8 cellular contexts compared by ENCODE assay signal in the genomic region with DNA sequence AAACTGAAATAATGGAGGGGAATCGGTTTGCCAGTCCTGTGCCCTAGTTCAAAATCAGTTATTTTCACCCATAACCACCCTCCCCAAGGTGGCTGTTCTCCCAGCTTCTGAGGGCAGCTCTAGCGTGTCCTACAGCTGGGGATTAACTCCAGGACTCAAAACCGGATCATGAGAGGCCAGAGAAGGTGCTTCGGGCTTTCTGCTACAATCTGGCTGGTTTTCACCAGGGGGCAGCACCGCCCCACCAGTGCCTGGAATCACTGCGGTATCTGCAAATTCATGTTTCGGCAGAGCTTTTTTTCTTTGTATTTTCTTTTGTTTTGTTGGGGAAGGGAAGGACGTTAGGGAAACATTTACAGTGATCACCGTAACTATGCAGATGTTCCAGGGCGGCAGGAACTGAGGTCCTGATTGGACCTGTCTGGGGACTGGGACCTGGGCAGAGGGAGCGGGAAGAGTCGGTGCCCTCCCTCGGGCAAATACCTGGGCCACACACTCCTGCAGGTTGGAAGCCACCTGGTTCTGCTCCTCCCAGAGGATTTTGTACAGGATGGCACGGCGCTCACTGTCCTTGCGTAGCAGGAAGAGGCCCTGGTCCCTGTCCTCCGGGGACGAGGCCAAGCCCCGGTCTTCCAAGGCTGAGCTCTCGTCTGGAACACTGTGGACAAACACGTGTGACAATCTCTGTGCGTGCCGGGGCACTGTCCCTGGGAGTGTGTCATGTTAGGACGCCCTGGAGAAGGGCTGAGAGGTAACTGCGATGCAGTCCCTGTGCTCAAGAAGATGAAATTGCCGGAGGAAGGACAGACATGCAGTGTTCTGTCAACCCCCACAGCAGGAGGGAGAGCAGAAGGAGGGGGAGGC. TPM values are rescaled to one million over a fixed set of nuclear protein-coding genes. Genes with fewer than 3 reads are reported as not detected.
DNase-seq lines count a peak whose midpoint lies in the region; ATAC-seq and TF ChIP-seq lines count a peak whose summit lies in the region.

No MANE protein-coding gene starts in this region.

- DNase-seq in AG09309 (ENCODE audit: low read depth) (no peak), HK-2 (ENCODE audit: unreplicated experiment) (peak; percentile 66), PC-3 (peak; percentile 78), activated T-helper 1 cell treated with Interleukin-2 at 50 U/mL for 16 hours (ENCODE audit: low read depth) (peak; percentile 23), fibroblast of mammary gland (ENCODE audit: low read depth) (peak; percentile 64), natural killer cell (peak; percentile 51)
- DNase-seq in stimulated activated naive CD4-positive, alpha-beta T cell (lab: John Stamatoyannopoulos, UW), result peak; percentile 13 to 65 (median 40)

- H3K9me3 ChIP-seq in PC-3 (ENCODE audit: low read length), result no peaks in the 10 kb centered on the region

- H3K4me1 ChIP-seq in PC-3 (ENCODE audit: insufficient read depth, low read length), result peaks cover 4% of the 10 kb centered on the region; the same call in 1 of the 2 replicates

- no peaks in the 10 kb centered on the region for H3K9me3 Mint-ChIP-seq in natural killer cell

- intact Hi-C loops in PC-3 (cut with micrococcal nuclease), result loop anchor here (1.0 to 5.0 kb wide), 3 partner anchors 140 to 516 kb away; no protein-coding TSS in a partner anchor
- intact Hi-C loops in natural killer cell (cut with micrococcal nuclease), result loop anchor here (1.0 to 10.0 kb wide), 2 partner anchors 162 to 695 kb away; no protein-coding TSS in a partner anchor

- BruUV-seq in PC-3 (replicated peaks; lab: Mats Ljungman, UMichigan), result no TSS peak

- H3K27ac Mint-ChIP-seq in natural killer cell, result peak overlapping the region in 1 of 2 donors; percentile 17

- peak overlapping the region; percentile 99 for H3K4me2 ChIP-seq in PC-3 (ENCODE audit: low read length)

- H3K36me3 ChIP-seq in PC-3 (ENCODE audit: low read depth, low read length), result no peaks in the 10 kb centered on the region

- H3K4me1 Mint-ChIP-seq in natural killer cell, result peaks cover 7 to 9% of the 10 kb centered on the region in 2 donors

- no peaks in the 10 kb centered on the region for H3K79me2 ChIP-seq in PC-3 (ENCODE audit: low read length)

- H2AFZ ChIP-seq in PC-3 (ENCODE audit: low read length), result peak overlapping the region; percentile 97

- H3F3A ChIP-seq in PC-3 (ENCODE audit: low read length, unreplicated experiment), result no peaks in the 10 kb centered on the region

- no peaks in the 10 kb centered on the region for H3K27me3 Mint-ChIP-seq in natural killer cell (ENCODE audit: low read depth in 2 of 2)

- H3K9me2 ChIP-seq in PC-3 (replicated peaks; ENCODE audit: low read length), result no peaks in the 10 kb centered on the region

- H3K4me3 Mint-ChIP-seq in natural killer cell, result peak overlapping the region; percentile 95

- CTCF ChIA-PET in PC-3 (lab: Charles Lee), result interaction anchor here (0.6 to 1.5 kb wide), 4 partner anchors 10 to 371 kb away, joined by 3 to 23 read pairs (median 6); no protein-coding TSS in a partner anchor

- ATAC-seq in GM18861 (IDR thresholded peaks at IDR 0.05; ENCODE audit: unreplicated experiment) (peak; percentile 59), PC-3 (peak; percentile 82), natural killer cell (peak; percentile 79 to 88 (median 84))

- H3K4me3 ChIP-seq in AG09309 (ENCODE audit: control insufficient read depth, low read depth, low read length), result peak overlapping the region; percentile 9
- H3K4me3 ChIP-seq in PC-3 (ENCODE audit: low read length), result peak overlapping the region; percentile 73
- peak overlapping the region; percentile 37 for H3K4me3 ChIP-seq in fibroblast of mammary gland (ENCODE audit: control insufficient read depth, low read depth, low read length)

- peak overlapping the region; percentile 16; the same call in 1 of the 2 replicates for H3K27ac ChIP-seq in PC-3 (ENCODE audit: low read length)

- no peaks in the 10 kb centered on the region for H3K27me3 ChIP-seq in PC-3 (ENCODE audit: low read length)

- POLR2A ChIA-PET in PC-3 (lab: Charles Lee; ENCODE audit: unreplicated experiment), result no interaction called here

- no peaks in the 10 kb centered on the region for H3K36me3 Mint-ChIP-seq in natural killer cell

- no peaks in the 10 kb centered on the region for H4K20me1 ChIP-seq in PC-3 (ENCODE audit: low read length)

- peak; percentile 73 for TF ChIP-seq CTCF in AG09309 (IDR thresholded peaks at IDR 0.05; ENCODE audit: control insufficient read depth, insufficient read depth, low read depth, low read length, missing control alignments)
- peak; percentile 86 for TF ChIP-seq CTCF in PC-3 (conservative IDR thresholded peaks at IDR 0.05; ENCODE audit: low read depth, low read length)
- TF ChIP-seq CTCF in fibroblast of mammary gland (conservative IDR thresholded peaks at IDR 0.05; ENCODE audit: control insufficient read depth, insufficient read depth, low read depth, low read length), result peak; percentile 80
- peak; percentile 67 for TF ChIP-seq CTCF in natural killer cell (IDR thresholded peaks at IDR 0.05)

- H3K9ac ChIP-seq in PC-3 (ENCODE audit: low read length), result peak overlapping the region; percentile 53

RNA-seq across cellular contexts. Expression of a gene that starts 28.7 kb away (rescaled TPM):
- 408 and 454 TPM in 2 replicates for total RNA-seq in PC-3 (2014; rRNA removed)
- 100 to 1,000 TPM; 131 to 164 (median 154) TPM for total RNA-seq in natural killer cell

Comparison
In these comparisons a context has a peak if more than half of its experiments do, and no peak if none do; other contexts are left out.
1. H3K4me3 ChIP-seq: peak in every context shown above with its lines; median percentile 73 in PC-3; 37 in fibroblast of mammary gland; 9 in AG09309.